Comparison of ENCODE assay signal across 9 cellular contexts in genomic region chr11:129326921-129327320, GRCh38. TPM values are rescaled to one million over a fixed set of nuclear protein-coding genes. Genes with fewer than 3 reads are reported as not detected.
"Had no signal": no experiment of that assay in that cellular context is flagged by ENCODE, and none has a peak within 500 bp of the region (broad histone marks: within the 10 kb centered on the region; RNA-seq: fewer than 3 reads in every experiment).

No MANE protein-coding gene starts in this region.

- H3K9me3 ChIP-seq: HAP-1 had no signal

- FAIRE-seq: HTR-8/SVneo, K562 had no signal

- ATAC-seq: HCT116, K562 had no signal

- H3K4me1 ChIP-seq: HAP-1 had no signal

- H3K9ac ChIP-seq: GM23248 had no signal

- H3K4me3 ChIP-seq: GM23248, HAP-1, K562 had no signal

- H2AFZ ChIP-seq: GM23248 had no signal

- H3K27ac ChIP-seq: GM23248 had no signal

- DNase-seq: GM23248, GOT3, H7, IMR-90, KG1 had no signal

- H3K36me3 ChIP-seq: HAP-1 had no signal

RNA-seq across cellular contexts. Expression of gene BARX2, which starts 48.7 kb away (rescaled TPM):
- total RNA-seq: GM23248, H7, IMR-90, K562 had no signal
- polyA plus RNA-seq: GM23248, IMR-90, K562 had no signal
